ENCODE assay signal across 9 cellular contexts in the genomic region with DNA sequence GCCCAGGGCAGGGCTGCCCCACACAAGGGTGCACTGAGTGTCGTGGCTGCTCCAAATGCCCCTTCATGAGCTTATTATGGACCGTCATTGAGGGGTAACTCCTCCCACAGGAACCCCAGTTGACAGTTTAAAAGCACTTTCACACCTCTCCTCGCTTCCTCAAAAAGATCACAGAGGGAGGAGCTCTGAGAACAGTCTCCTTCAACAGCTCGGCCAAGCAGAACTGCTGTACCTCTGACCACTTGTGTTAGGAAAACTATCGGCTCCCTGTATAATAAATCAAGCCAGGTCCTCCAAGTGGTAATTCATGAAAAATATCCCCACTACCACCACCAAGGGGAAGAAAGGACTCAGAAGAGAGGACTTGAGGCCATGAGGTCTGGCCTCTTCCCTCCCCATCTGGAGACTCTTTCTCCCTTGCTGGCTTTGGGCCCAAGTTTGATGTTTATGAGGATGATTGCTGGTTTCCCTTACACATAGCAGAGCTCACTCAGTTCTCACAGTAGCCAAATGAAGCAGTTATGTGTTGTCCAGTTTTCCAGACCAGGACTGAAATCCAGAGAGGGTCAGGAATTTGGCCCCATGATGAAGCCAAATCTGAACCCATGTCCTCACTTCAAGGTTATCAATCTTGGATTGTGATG. TPM values are rescaled to one million over a fixed set of nuclear protein-coding genes. Genes with fewer than 3 reads are reported as not detected.
A peak's percentile ranks its signal among the peaks of the same experiment; 100 is the strongest.
DNase-seq lines count a peak whose midpoint lies in the region; ATAC-seq and TF ChIP-seq lines count a peak whose summit lies in the region.
"Had no signal": no experiment of that assay in that cellular context is flagged by ENCODE, and none has a peak within 500 bp of the region (broad histone marks: within the 10 kb centered on the region; RNA-seq: fewer than 3 reads in every experiment).

No MANE protein-coding gene starts in this region.

- H3K4me1 ChIP-seq in heart left ventricle = peaks cover 0 to 31% (median 19%) of the 10 kb centered on the region in 12 donors
- H3K4me1 ChIP-seq in thyroid gland = peaks cover 15 to 25% of the 10 kb centered on the region in 2 donors
- H3K4me1 ChIP-seq in HAP-1 = peaks cover 1% of the 10 kb centered on the region; the same call in 1 of the 2 replicates

- no peak overlapping the region for H3K4me3 ChIP-seq in heart left ventricle
- H3K4me3 ChIP-seq in thyroid gland (replicated peaks in 1 of 3) = no peak overlapping the region
- H3K4me3 ChIP-seq in HAP-1 = no peak overlapping the region

- peak overlapping the region in 9 of 12 donors; percentile 11 to 66 (median 29) for H3K27ac ChIP-seq in heart left ventricle
- peak overlapping the region; percentile 45 to 59 (median 47) for H3K27ac ChIP-seq in thyroid gland

- H3K9me3 ChIP-seq in heart left ventricle (no peaks in the 10 kb centered on the region), thyroid gland (no peaks in the 10 kb centered on the region), HAP-1 (no peaks in the 10 kb centered on the region)

- in situ Hi-C loops in HAP-1 (cut with MboI; ENCODE audit: low sequenced_read_pairs) = no loop called here

- TF ChIP-seq POLR2A in heart left ventricle (IDR thresholded peaks at IDR 0.05) (no peak), thyroid gland (IDR thresholded peaks at IDR 0.05) (no peak)

- intact Hi-C loops in heart left ventricle (cut with DNase I) (no loop called here), thyroid gland (cut with DNase I) (no loop called here)

- H3K36me3 ChIP-seq in heart left ventricle (peaks cover 0 to 100% (median 84%) of the 10 kb centered on the region in 9 donors), thyroid gland (peaks cover 34 to 44% of the 10 kb centered on the region in 2 donors), HAP-1 (replicated peaks) (peaks cover 42% of the 10 kb centered on the region)

- DNase-seq in NCI-H69 (lab: John Stamatoyannopoulos, UW) (peak; percentile 9), heart left ventricle (no peak), thyroid gland (peak; percentile 56 to 58), NCI-H82 (lab: John Stamatoyannopoulos, UW) (no peak), HAP-1 (ENCODE audit: low spot score in 2 of 2) (no peak), NCI-H1436 (lab: John Stamatoyannopoulos, UW) (no peak)
- DNase-seq: NCI-H524 had no signal

- WGBS in heart left ventricle, 4 donors = 45 to 66% (median 59%) methylated on average over 5 of the region's 5 CpGs
- WGBS in thyroid gland, 2 donors = 13 to 16% methylated on average over 5 of the region's 5 CpGs

- TF ChIP-seq CTCF in heart left ventricle (IDR thresholded peaks at IDR 0.05) (no peak), thyroid gland (IDR thresholded peaks at IDR 0.05) (peak in 1 of 6 experiments; percentile 19)

- H3K27me3 ChIP-seq in heart left ventricle = no peaks in the 10 kb centered on the region
- no peaks in the 10 kb centered on the region for H3K27me3 ChIP-seq in thyroid gland
- H3K27me3 ChIP-seq in HAP-1 (ENCODE audit: low read depth) = no peaks in the 10 kb centered on the region

- ATAC-seq in GM19452 (IDR thresholded peaks at IDR 0.05; ENCODE audit: unreplicated experiment) (peak; percentile 70), heart left ventricle (peak in 3 of 4 donors; percentile 14 to 35 (median 15))
- ATAC-seq: activated T-helper 17 cell treated with anti-CD3 and anti-CD28 coated beads, Interleukin-2, amount 50 U/mL, for 72 hours had no signal

RNA-seq across cellular contexts. Expression of a gene that starts 8.7 kb away (rescaled TPM):
- total RNA-seq in heart left ventricle (10 to 100 TPM; 14.1 to 45.6 (median 21.4) TPM), thyroid gland (10 to 100 TPM; 41.5 to 54.9 (median 48.8) TPM)
- 10 to 100 TPM; 13.7 to 18.6 TPM for polyA plus RNA-seq in heart left ventricle

RNA-seq across cellular contexts. Expression of a gene that starts 14.9 kb away (rescaled TPM):
- total RNA-seq in heart left ventricle = 10 to 100 TPM; 22.5 to 57.8 (median 31.4) TPM
- 10 to 100 TPM; 34.2 to 44.6 TPM for polyA plus RNA-seq in heart left ventricle
- total RNA-seq in thyroid gland = 10 to 100 TPM; 36.3 to 73.8 (median 50.6) TPM

RNA-seq across cellular contexts. Expression of a gene that starts 15.1 kb away (rescaled TPM):
- total RNA-seq in heart left ventricle (1 to 10 TPM; 1.9 to 3.1 (median 2.4) TPM), thyroid gland (1 to 10 TPM; 2.2 to 4.5 (median 3.9) TPM)
- polyA plus RNA-seq in heart left ventricle = 1 to 10 TPM; 1.3 to 1.6 TPM

RNA-seq across cellular contexts. Expression of a gene that starts 15.2 kb away (rescaled TPM):
- total RNA-seq in heart left ventricle (not detected), thyroid gland (1 to 10 TPM in 1 of 4 donors, not detected in 3; 1.4 TPM)
- under 1 TPM; 0.14 to 0.30 TPM for polyA plus RNA-seq in heart left ventricle

RNA-seq across cellular contexts. Expression of a gene that starts 29.8 kb away (rescaled TPM):
- total RNA-seq in heart left ventricle (10 to 100 TPM in 1 of 9 donors, 1 to 10 TPM in 3, under 1 TPM in 1, not detected in 4; 0.32 to 16.9 (median 1.7) TPM), thyroid gland (1 to 10 TPM in 2 of 4 donors, under 1 TPM in 1, not detected in 1; 0.45 to 5.8 (median 2.6) TPM)
- under 1 TPM in 1 of 2 donors, not detected in 1; 0.79 TPM for polyA plus RNA-seq in heart left ventricle

Comparison
In these comparisons a context has a peak if more than half of its experiments do, and no peak if none do; other contexts are left out.
1. DNase-seq: peak in NCI-H69 (single experiment) and thyroid gland (2 of 2); none in heart left ventricle (0 of 5), NCI-H82 (single experiment), HAP-1 (0 of 2) and NCI-H1436 (single experiment).